ENCODE assay signal across 8 cellular contexts in the genomic region with DNA sequence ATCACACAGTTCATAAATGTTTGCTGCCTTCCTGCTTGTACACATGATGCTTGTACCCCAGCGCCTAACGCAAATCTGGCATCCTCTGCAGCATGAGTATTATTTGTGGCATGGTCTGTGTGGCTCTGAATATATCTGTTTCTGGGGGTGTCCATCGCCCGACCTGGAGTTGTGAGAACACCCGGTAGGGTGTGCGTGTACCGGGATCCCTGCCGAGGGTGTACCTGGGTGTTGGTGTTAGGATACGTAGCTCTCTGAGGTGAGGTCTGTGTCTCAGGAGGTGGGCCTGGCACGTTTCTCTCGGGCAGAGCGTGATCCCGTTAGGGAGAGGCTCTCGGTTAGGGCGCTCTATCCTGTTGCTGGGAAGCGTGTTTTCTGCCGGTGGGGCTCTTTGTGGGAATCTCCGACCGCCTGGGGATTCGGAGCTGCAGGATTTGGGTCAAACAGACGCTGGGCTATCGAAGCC. TPM values are rescaled to one million over a fixed set of nuclear protein-coding genes. Genes with fewer than 3 reads are reported as not detected.
DNase-seq lines count a peak whose midpoint lies in the region; ATAC-seq and TF ChIP-seq lines count a peak whose summit lies in the region.

No MANE protein-coding gene starts in this region.

- H3K27ac ChIP-seq in RWPE1 (peak overlapping the region; percentile 93), fibroblast of lung (ENCODE audit: insufficient read depth, low read length) (no peak overlapping the region), ovary (peak overlapping the region; percentile 23 to 75)

- peaks cover 9% of the 10 kb centered on the region for H3K27me3 ChIP-seq in fibroblast of lung (ENCODE audit: control insufficient read depth, insufficient read depth, low read length)
- no peaks in the 10 kb centered on the region for H3K27me3 ChIP-seq in ovary

- no peak overlapping the region for H3K9ac ChIP-seq in fibroblast of lung (ENCODE audit: insufficient read depth, low read length)

- no peaks in the 10 kb centered on the region for H4K20me1 ChIP-seq in fibroblast of lung (ENCODE audit: control insufficient read depth, extremely low read depth, insufficient read depth, low read length)

- H3K79me2 ChIP-seq in fibroblast of lung (ENCODE audit: control insufficient read depth, insufficient read depth, low read length) = no peaks in the 10 kb centered on the region

- DNase-seq in HFFc6 = no peak
- peak; percentile 41 for DNase-seq in RWPE1 (ENCODE audit: low spot score)
- no peak for DNase-seq in fibroblast of lung (ENCODE audit: low read depth in 2 of 2)
- no peak for DNase-seq in ovary
- DNase-seq in stimulated activated CD4-positive, alpha-beta T cell treated with anti-CD3 and anti-CD28 coated beads, Interleukin-12 subunit alpha, Interleukin-12 subunit beta, amount 100 ng/mL, for 4 hours = no peak

- peak overlapping the region; percentile 28 to 58 (median 30) for H3K4me3 ChIP-seq in fibroblast of lung (replicated peaks in 1 of 4; ENCODE audit: control extremely low read depth in 1 of 4, insufficient read depth in 1 of 4, low read depth in 3 of 4, low read length in 4 of 4)
- peak overlapping the region; percentile 56 for H3K4me3 ChIP-seq in ovary

- CTCF ChIA-PET in RWPE1 (lab: Yijun Ruan, JAX) = interaction anchor here (0.7 to 0.9 kb wide), 3 partner anchors 63 to 121 kb away, joined by 3 to 5 read pairs (median 4); a partner anchor contains a TSS

- peaks cover 25% of the 10 kb centered on the region for H3K4me1 Mint-ChIP-seq in HFFc6 (ENCODE audit: low read depth)

- no peak for TF ChIP-seq EP300 in ovary (IDR thresholded peaks at IDR 0.05)

- H3K36me3 Mint-ChIP-seq in HFFc6 (ENCODE audit: low read depth) = no peaks in the 10 kb centered on the region

- H3K36me3 ChIP-seq in fibroblast of lung (ENCODE audit: control insufficient read depth, insufficient read depth, low read length) = no peaks in the 10 kb centered on the region
- H3K36me3 ChIP-seq in ovary = no peaks in the 10 kb centered on the region

- WGBS in ovary, 3 donors = 7 to 16% (median 10%) methylated on average over 21 to 22 of the region's 22 CpGs

- TF ChIP-seq POLR2A in ovary (IDR thresholded peaks at IDR 0.05) = no peak

- ATAC-seq in HG03442 (IDR thresholded peaks at IDR 0.05; ENCODE audit: unreplicated experiment) (no peak), HG03439 (IDR thresholded peaks at IDR 0.05; ENCODE audit: unreplicated experiment) (no peak), HG03159 (IDR thresholded peaks at IDR 0.05; ENCODE audit: unreplicated experiment) (no peak)

- H3K9me3 Mint-ChIP-seq in HFFc6 = no peaks in the 10 kb centered on the region

- H3K4me1 ChIP-seq in fibroblast of lung (ENCODE audit: control insufficient read depth, extremely low read depth, insufficient read depth, low read length) = peaks cover 2% of the 10 kb centered on the region
- H3K4me1 ChIP-seq in ovary (ENCODE audit: insufficient read depth) = peaks cover 3% of the 10 kb centered on the region

- H3K27me3 Mint-ChIP-seq in HFFc6 (ENCODE audit: insufficient read depth) = peaks cover 24% of the 10 kb centered on the region

- intact Hi-C loops in ovary (cut with DNase I) = no loop called here

- H3K9me3 ChIP-seq in fibroblast of lung (ENCODE audit: control insufficient read depth, insufficient read depth, low read depth, low read length) = no peaks in the 10 kb centered on the region
- H3K9me3 ChIP-seq in ovary = no peaks in the 10 kb centered on the region

- H3K4me3 Mint-ChIP-seq in HFFc6 = peak overlapping the region; percentile 22

- H3K27ac Mint-ChIP-seq in HFFc6 = no peak overlapping the region

- no peak for TF ChIP-seq CTCF in HFFc6 (IDR thresholded peaks at IDR 0.05)
- no peak for TF ChIP-seq CTCF in RWPE1 (conservative IDR thresholded peaks at IDR 0.05; ENCODE audit: low read depth)
- TF ChIP-seq CTCF in fibroblast of lung (conservative IDR thresholded peaks at IDR 0.05 in 1 of 2, IDR thresholded peaks at IDR 0.05 in 1 of 2; ENCODE audit: low read depth in 1 of 2, low read length in 2 of 2) = no peak
- no peak for TF ChIP-seq CTCF in ovary (IDR thresholded peaks at IDR 0.05)

- POLR2A ChIA-PET in RWPE1 (lab: Yijun Ruan, JAX; ENCODE audit: low non-redundant PET) = no interaction called here

- peak overlapping the region; percentile 66 for H3K4me2 ChIP-seq in fibroblast of lung (ENCODE audit: extremely low read depth, insufficient read depth, low read length)

- peak overlapping the region; percentile 45 for H2AFZ ChIP-seq in fibroblast of lung (ENCODE audit: low read length)

RNA-seq across cellular contexts. Expression of a gene that starts 10.4 kb away (rescaled TPM):
- total RNA-seq in HFFc6 (2021; fragmentation: NEBNext Ultra II Directional; extraction: Animal tissue kit (Norgen Biotek cat#: 25700)) = 100 to 1,000 TPM in 5 of 6 experiments, 10 to 100 TPM in 1; 87.0 to 221 (median 183) TPM
- total RNA-seq in fibroblast of lung = 1.3 and 24.1 TPM in 2 replicates
- polyA plus RNA-seq in fibroblast of lung = 16.7 and 88.0 TPM in 2 replicates
- polyA plus RNA-seq in fibroblast of lung (2012) = 19.4 and 114 TPM in 2 replicates
- polyA minus RNA-seq in fibroblast of lung (ENCODE audit: low replicate concordance) = 53.6 and 300 TPM in 2 replicates
- total RNA-seq in ovary = 1 to 10 TPM in 3 of 7 donors, under 1 TPM in 3, not detected in 1; 0.50 to 2.0 (median 1.3) TPM
- polyA plus RNA-seq in ovary = 1 to 10 TPM; 1.1 to 2.9 TPM

RNA-seq across cellular contexts. Expression of a gene that starts 10.8 kb away (rescaled TPM):
- not detected for total RNA-seq in HFFc6 (2021; fragmentation: NEBNext Ultra II Directional; extraction: Animal tissue kit (Norgen Biotek cat#: 25700))
- total RNA-seq in fibroblast of lung (not detected in 2 replicates), ovary (1 to 10 TPM in 3 of 7 donors, under 1 TPM in 3, not detected in 1; 0.36 to 2.6 (median 1.4) TPM)
- polyA plus RNA-seq in fibroblast of lung (not detected in 2 replicates), ovary (under 1 TPM; 0.35 to 0.63 TPM)
- polyA plus RNA-seq in fibroblast of lung (2012) = 0.12 TPM in 1 of 2 replicates, not detected in the other
- not detected in 2 replicates for polyA minus RNA-seq in fibroblast of lung (ENCODE audit: low replicate concordance)

RNA-seq across cellular contexts. Expression of a gene that starts 19.4 kb away (rescaled TPM):
- total RNA-seq in HFFc6 (2021; fragmentation: NEBNext Ultra II Directional; extraction: Animal tissue kit (Norgen Biotek cat#: 25700)) = 100 to 1,000 TPM; 137 to 185 (median 160) TPM
- total RNA-seq in fibroblast of lung = 33.4 and 65.2 TPM in 2 replicates
- 172 and 203 TPM in 2 replicates for polyA plus RNA-seq in fibroblast of lung
- polyA plus RNA-seq in fibroblast of lung (2012) = 123 and 155 TPM in 2 replicates
- polyA minus RNA-seq in fibroblast of lung (ENCODE audit: low replicate concordance) = 185 and 279 TPM in 2 replicates
- total RNA-seq in ovary = 10 to 100 TPM; 10.0 to 50.6 (median 34.1) TPM
- 100 to 1,000 TPM in 1 of 2 donors, 10 to 100 TPM in 1; 42.8 to 130 TPM for polyA plus RNA-seq in ovary

RNA-seq across cellular contexts. Expression of a gene that starts 41.2 kb away (rescaled TPM):
- total RNA-seq in HFFc6 (2021; fragmentation: NEBNext Ultra II Directional; extraction: Animal tissue kit (Norgen Biotek cat#: 25700)) = 10 to 100 TPM; 56.0 to 64.0 (median 60.8) TPM
- total RNA-seq in fibroblast of lung = 56.2 and 69.2 TPM in 2 replicates
- 45.8 and 49.7 TPM in 2 replicates for polyA plus RNA-seq in fibroblast of lung
- polyA plus RNA-seq in fibroblast of lung (2012) = 59.5 and 65.3 TPM in 2 replicates
- polyA minus RNA-seq in fibroblast of lung (ENCODE audit: low replicate concordance) = 28.4 and 30.6 TPM in 2 replicates
- 10 to 100 TPM; 13.7 to 39.3 (median 24.0) TPM for total RNA-seq in ovary
- polyA plus RNA-seq in ovary = 10 to 100 TPM; 26.0 to 40.0 TPM

RNA-seq across cellular contexts. Expression of a gene that starts 41.3 kb away (rescaled TPM):
- 10 to 100 TPM; 17.2 to 21.8 (median 21.3) TPM for total RNA-seq in HFFc6 (2021; fragmentation: NEBNext Ultra II Directional; extraction: Animal tissue kit (Norgen Biotek cat#: 25700))
- total RNA-seq in fibroblast of lung = 17.2 and 26.9 TPM in 2 replicates
- 7.1 and 8.5 TPM in 2 replicates for polyA plus RNA-seq in fibroblast of lung
- polyA plus RNA-seq in fibroblast of lung (2012) = 7.8 and 8.1 TPM in 2 replicates
- 65.4 and 101 TPM in 2 replicates for polyA minus RNA-seq in fibroblast of lung (ENCODE audit: low replicate concordance)
- total RNA-seq in ovary = 10 to 100 TPM; 25.5 to 89.3 (median 60.9) TPM
- 10 to 100 TPM; 16.8 to 17.6 TPM for polyA plus RNA-seq in ovary
